In genomic region chr5:58886315-58887207, GRCh38 we compare ENCODE assay signal across 8 cellular contexts.
A peak's percentile ranks its signal among the peaks of the same experiment; 100 is the strongest.
DNase-seq lines count a peak whose midpoint lies in the region; ATAC-seq, FAIRE-seq and TF ChIP-seq lines count a peak whose summit lies in the region.

No MANE protein-coding gene starts in this region.

- TF ChIP-seq POLR2A in gastroesophageal sphincter (IDR thresholded peaks at IDR 0.05) (no peak), tibial nerve (IDR thresholded peaks at IDR 0.05) (no peak)

- no peak for FAIRE-seq in pancreas (lab: Jason Lieb, UNC)

- H3K4me3 ChIP-seq in gastroesophageal sphincter (no peak overlapping the region), pancreas (no peak overlapping the region), tibial nerve (no peak overlapping the region)

- DNase-seq in EH (ENCODE audit: low read depth) (peak; percentile 57), HuH-7 (ENCODE audit: low spot score) (peak; percentile 67), RPMI8226 (peak; percentile 72), pancreas (peak; percentile 32 to 73 (median 53)), tibial nerve (ENCODE audit: low spot score in 2 of 2) (peak in 1 of 2 donors; percentile 43)
- DNase-seq in activated T-helper 9 cell treated with anti-CD3 and anti-CD28 coated beads, Interleukin-2, amount 50 U/mL, for 16 hours (ENCODE audit: low read depth): peak; percentile 39

- H3K36me3 ChIP-seq in gastroesophageal sphincter (no peaks in the 10 kb centered on the region), pancreas (no peaks in the 10 kb centered on the region), tibial nerve (no peaks in the 10 kb centered on the region)

- TF ChIP-seq EP300 in gastroesophageal sphincter (IDR thresholded peaks at IDR 0.05) (no peak), tibial nerve (IDR thresholded peaks at IDR 0.05) (peak in 1 of 2 donors; percentile 18)

- ATAC-seq in GM21528 (IDR thresholded peaks at IDR 0.05; ENCODE audit: low FRiP score, unreplicated experiment): peak; percentile 90
- ATAC-seq in gastroesophageal sphincter: peak; percentile 49
- peak; percentile 79 to 92 (median 87) for ATAC-seq in pancreas

- intact Hi-C loops in pancreas (cut with DNase I): loop anchor here in 1 of 3 donors (10.0 kb wide), 1 partner anchor 288 kb away; no protein-coding TSS in a partner anchor

- no peaks in the 10 kb centered on the region for H3K27me3 ChIP-seq in gastroesophageal sphincter
- H3K27me3 ChIP-seq in pancreas: no peaks in the 10 kb centered on the region
- no peaks in the 10 kb centered on the region for H3K27me3 ChIP-seq in tibial nerve

- 58 to 69% methylated on average over 8 to 9 of the region's 14 CpGs for WGBS in gastroesophageal sphincter (ENCODE audit: low coverage in 1 of 2), 2 donors
- 39 to 43% methylated on average over 14 of the region's 14 CpGs for WGBS in pancreas, 2 donors
- WGBS in tibial nerve, 2 donors: 39% methylated on average over 14 of the region's 14 CpGs

- H3K9me3 ChIP-seq in gastroesophageal sphincter: no peaks in the 10 kb centered on the region
- H3K9me3 ChIP-seq in pancreas: no peaks in the 10 kb centered on the region
- H3K9me3 ChIP-seq in tibial nerve: peaks cover 0 to 4% (median 0%) of the 10 kb centered on the region in 4 donors

- TF ChIP-seq CTCF in gastroesophageal sphincter (IDR thresholded peaks at IDR 0.05): peak; percentile 77 to 90 (median 82)
- peak; percentile 68 to 88 (median 86) for TF ChIP-seq CTCF in pancreas (IDR thresholded peaks at IDR 0.05)
- TF ChIP-seq CTCF in tibial nerve (IDR thresholded peaks at IDR 0.05): peak; percentile 72 to 86 (median 80)

- no peak overlapping the region for H3K27ac ChIP-seq in gastroesophageal sphincter
- no peak overlapping the region for H3K27ac ChIP-seq in pancreas
- peak overlapping the region in 3 of 4 donors; percentile 18 to 70 (median 58) for H3K27ac ChIP-seq in tibial nerve

- H3K4me1 ChIP-seq in gastroesophageal sphincter (peaks cover 0 to 8% (median 0%) of the 10 kb centered on the region in 3 donors), pancreas (no peaks in the 10 kb centered on the region), tibial nerve (peaks cover 0 to 35% (median 2%) of the 10 kb centered on the region in 4 donors)

Comparison
In these comparisons a context has a peak if more than half of its experiments do, and no peak if none do; other contexts are left out.
1. H3K27ac ChIP-seq: peak in tibial nerve (3 of 4); none in gastroesophageal sphincter (0 of 4) and pancreas (0 of 4).
2. Peak in every context shown above with its lines, with median percentiles within 50 percentile points of each other: ATAC-seq and CTCF ChIP-seq.